In the genomic region with DNA sequence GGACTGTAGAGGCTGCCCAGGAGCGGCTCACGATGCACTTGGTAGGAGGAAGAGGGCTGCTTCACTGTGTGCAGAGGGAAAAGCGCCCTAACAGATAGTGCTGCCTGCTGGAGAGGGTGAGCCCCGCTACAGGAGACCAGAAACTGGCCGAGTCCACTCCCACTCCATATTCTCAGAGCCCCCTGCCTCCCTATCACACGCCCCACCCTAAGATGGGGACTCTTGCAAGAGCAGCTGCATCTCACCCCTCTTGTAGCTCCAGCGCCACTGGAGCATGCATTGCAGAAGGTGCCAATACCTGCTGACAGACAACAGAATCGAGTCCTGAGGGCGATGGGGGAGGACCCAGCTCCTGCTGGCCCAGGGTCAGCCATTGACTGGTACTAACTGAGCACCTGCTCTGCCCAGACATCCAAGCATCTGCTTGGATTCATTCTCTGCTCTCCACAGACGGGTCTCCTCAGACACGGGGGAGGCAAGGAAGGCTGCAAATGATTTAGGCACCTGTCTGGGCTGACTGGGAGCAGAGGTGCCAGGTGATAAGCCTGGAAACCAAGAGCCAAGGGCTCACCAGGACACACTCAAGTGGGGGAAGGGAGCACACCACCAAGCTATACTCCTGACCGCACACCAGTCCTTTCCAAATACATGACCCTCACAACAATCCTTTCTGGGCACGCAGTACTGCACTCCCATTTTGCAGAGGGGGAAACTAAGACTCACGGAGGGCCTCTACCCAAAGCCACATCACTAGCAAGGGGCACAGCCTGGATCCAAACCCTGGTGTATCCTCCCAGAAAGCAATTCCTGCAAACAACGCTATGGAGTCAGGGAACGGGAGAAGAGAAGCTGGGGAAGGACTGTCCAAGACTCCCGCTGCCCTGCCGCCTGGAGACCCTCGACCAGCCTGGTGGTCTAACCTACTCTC, we compare ENCODE assay signal across 8 cellular contexts. TPM values are rescaled to one million over a fixed set of nuclear protein-coding genes. Genes with fewer than 3 reads are reported as not detected.
DNase-seq lines count a peak whose midpoint lies in the region; ATAC-seq, FAIRE-seq and TF ChIP-seq lines count a peak whose summit lies in the region.

No MANE protein-coding gene starts in this region.

- H3K9me3 ChIP-seq in esophagus muscularis mucosa: no peaks in the 10 kb centered on the region
- no peaks in the 10 kb centered on the region for H3K9me3 ChIP-seq in psoas muscle

- H3K36me3 ChIP-seq in GM06990 (ENCODE audit: control insufficient read depth, insufficient read depth, low read length) (no peaks in the 10 kb centered on the region; the same call in 1 of the 2 replicates), esophagus muscularis mucosa (no peaks in the 10 kb centered on the region), psoas muscle (ENCODE audit: insufficient read depth in 1 of 2, low read depth in 1 of 2) (no peaks in the 10 kb centered on the region)

- no peak for TF ChIP-seq EP300 in esophagus muscularis mucosa (IDR thresholded peaks at IDR 0.05)

- no peak for TF ChIP-seq CTCF in GM06990 (IDR thresholded peaks at IDR 0.05; ENCODE audit: insufficient read depth, low read length, poor library complexity, severe bottlenecking)
- no peak for TF ChIP-seq CTCF in esophagus muscularis mucosa (IDR thresholded peaks at IDR 0.05)
- TF ChIP-seq CTCF in psoas muscle (IDR thresholded peaks at IDR 0.05): no peak

- H3K27me3 ChIP-seq in GM06990 (replicated peaks; ENCODE audit: control insufficient read depth, insufficient read depth, low read length): no peaks in the 10 kb centered on the region
- no peaks in the 10 kb centered on the region for H3K27me3 ChIP-seq in esophagus muscularis mucosa
- no peaks in the 10 kb centered on the region for H3K27me3 ChIP-seq in psoas muscle (ENCODE audit: insufficient read depth in 3 of 3, low read length in 2 of 3)

- H3K4me3 ChIP-seq in GM06990 (replicated peaks; ENCODE audit: low read depth, low read length): peak overlapping the region; percentile 97
- H3K4me3 ChIP-seq in esophagus muscularis mucosa: peak overlapping the region; percentile 82 to 100 (median 98)
- peak overlapping the region; percentile 95 for H3K4me3 ChIP-seq in psoas muscle

- FAIRE-seq in GM19239 (lab: Jason Lieb, UNC): no peak

- H3K4me1 ChIP-seq in esophagus muscularis mucosa: peaks cover 50 to 62% (median 56%) of the 10 kb centered on the region in 4 donors
- peaks cover 53% of the 10 kb centered on the region for H3K4me1 ChIP-seq in psoas muscle

- TF ChIP-seq POLR2A in esophagus muscularis mucosa (IDR thresholded peaks at IDR 0.05; ENCODE audit: low read depth): no peak

- DNase-seq in GM06990 (ENCODE audit: extremely low read depth, insufficient read length) (no peak), RPMI8226 (peak; percentile 56), esophagus muscularis mucosa (ENCODE audit: extremely low spot score) (no peak), psoas muscle (no peak), DMS 273 treated with DMSO at 0.1 percent for 48 hours (lab: John Stamatoyannopoulos, UW) (no peak), NCI-H2171 (lab: John Stamatoyannopoulos, UW) (no peak), GM19239 (ENCODE audit: insufficient read length, low spot score) (no peak)
- no peak for DNase-seq in stimulated activated CD4-positive, alpha-beta T cell treated with anti-CD3 and anti-CD28 coated beads, Interleukin-1b, Interleukin-23, amount 100 ng/mL, for 48 hours

- intact Hi-C loops in esophagus muscularis mucosa (cut with DNase I): no loop called here
- intact Hi-C loops in psoas muscle (cut with DNase I): no loop called here

- WGBS in esophagus muscularis mucosa: 20% methylated on average over 4 of the region's 19 CpGs
- WGBS in psoas muscle, 3 donors: 41 to 56% (median 44%) methylated on average over 16 to 19 of the region's 19 CpGs

- ATAC-seq in psoas muscle: no peak

- peak overlapping the region; percentile 98 to 100 (median 100) for H3K27ac ChIP-seq in esophagus muscularis mucosa (replicated peaks in 1 of 4)
- H3K27ac ChIP-seq in psoas muscle: peak overlapping the region; percentile 75

RNA-seq across cellular contexts. Expression of a gene that starts 1.6 kb away (rescaled TPM):
- total RNA-seq in esophagus muscularis mucosa: 10 to 100 TPM; 44.0 to 72.5 (median 57.3) TPM
- total RNA-seq in psoas muscle: 10 to 100 TPM; 21.6 to 32.1 (median 26.0) TPM
- 10 to 100 TPM; 22.4 to 44.4 (median 43.6) TPM for polyA plus RNA-seq in psoas muscle
